In the genomic region with DNA sequence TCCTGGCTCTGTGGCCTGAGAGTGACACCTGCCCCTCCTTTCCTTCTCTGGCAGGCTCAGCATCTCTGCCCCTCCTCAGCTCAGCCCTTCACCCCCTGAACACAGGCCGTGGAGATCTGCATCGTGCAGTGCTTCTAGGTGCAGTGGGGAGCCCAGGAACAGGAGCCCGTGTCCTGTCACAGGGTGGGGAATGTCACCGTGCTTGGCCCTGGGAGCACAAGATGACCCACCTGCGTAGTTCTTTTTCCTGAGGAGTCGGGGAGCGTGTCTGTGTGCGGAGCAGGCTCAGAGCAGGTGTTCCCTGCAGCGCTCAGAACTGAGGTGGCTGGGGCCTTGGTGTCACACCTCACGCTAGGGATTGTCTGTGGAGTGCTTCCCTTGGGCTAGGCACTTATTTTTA, we compare ENCODE assay signal across 10 cellular contexts. TPM values are rescaled to one million over a fixed set of nuclear protein-coding genes. Genes with fewer than 3 reads are reported as not detected.
DNase-seq lines count a peak whose midpoint lies in the region; ATAC-seq and TF ChIP-seq lines count a peak whose summit lies in the region.
"Had no signal": no experiment of that assay in that cellular context is flagged by ENCODE, and none has a peak within 500 bp of the region (broad histone marks: within the 10 kb centered on the region; RNA-seq: fewer than 3 reads in every experiment).

No MANE protein-coding gene starts in this region.

- no peaks in the 10 kb centered on the region for H3K36me3 ChIP-seq in Panc1 (ENCODE audit: control insufficient read depth, insufficient read depth, low read length)
- peaks cover 0 to 5% (median 0%) of the 10 kb centered on the region in 3 donors for H3K36me3 ChIP-seq in tibial artery

- DNase-seq in activated naive CD4-positive, alpha-beta T cell treated with anti-CD3 and anti-CD28 coated beads for 36 hours = no peak
- DNase-seq in activated naive CD4-positive, alpha-beta T cell treated with anti-CD3 and anti-CD28 coated beads, Interleukin-2, amount 50 U/mL, for 16 hours = no peak
- DNase-seq in Panc1 (ENCODE audit: low read depth, low spot score) = no peak
- DNase-seq in epithelial cell of prostate (ENCODE audit: low read depth, low spot score) = no peak
- DNase-seq in stimulated activated naive CD8-positive, alpha-beta T cell treated with anti-CD3 and anti-CD28 coated beads, Interleukin-15, amount 100 ng/mL, for 72 hours = no peak
- DNase-seq in GM13976 (ENCODE audit: low spot score) = no peak
- DNase-seq in tibial artery = no peak
- DNase-seq in globus pallidus (ENCODE audit: low spot score) = no peak
- DNase-seq: activated CD4-positive, alpha-beta T cell treated with anti-CD3 and anti-CD28 coated beads, Interleukin-2, amount 50 U/mL, for 48 hours had no signal

- H3K27ac Mint-ChIP-seq in activated naive CD4-positive, alpha-beta T cell treated with anti-CD3 and anti-CD28 coated beads for 36 hours = peak overlapping the region; percentile 90
- peak overlapping the region; percentile 45 to 78 for H3K27ac Mint-ChIP-seq in stimulated activated naive CD8-positive, alpha-beta T cell treated with anti-CD3 and anti-CD28 coated beads, Interleukin-15, amount 100 ng/mL, for 72 hours

- H3K4me3 ChIP-seq in Panc1 (ENCODE audit: low read depth in 2 of 2, low read length in 2 of 2) (no peak overlapping the region), tibial artery (no peak overlapping the region)
- H3K4me3 ChIP-seq: K562 had no signal

- in situ Hi-C loops in Panc1 (cut with HindIII; ENCODE audit: low pct_unique_long_range_greater_than_20kb, low sequenced_read_pairs) = no loop called here
- in situ Hi-C loops in GM13976 (cut with MboI; ENCODE audit: low sequenced_read_pairs, unreplicated experiment) = no loop called here

- intact Hi-C loops in activated naive CD4-positive, alpha-beta T cell treated with anti-CD3 and anti-CD28 coated beads for 36 hours (cut with micrococcal nuclease) = no loop called here
- intact Hi-C loops in Panc1 (cut with micrococcal nuclease; ENCODE audit: unreplicated experiment) (no loop called here), tibial artery (cut with DNase I; ENCODE audit: low total_unique reads) (no loop called here)

- ATAC-seq in Panc1 = no peak
- ATAC-seq in stimulated activated naive CD8-positive, alpha-beta T cell treated with anti-CD3 and anti-CD28 coated beads, Interleukin-15, amount 100 ng/mL, for 72 hours = no peak

- TF ChIP-seq CTCF in Panc1 (IDR thresholded peaks at IDR 0.05) (no peak), GM13976 (IDR thresholded peaks at IDR 0.05; ENCODE audit: borderline replicate concordance, control extremely low read depth, extremely low read depth, insufficient read depth, missing control alignments) (no peak), tibial artery (IDR thresholded peaks at IDR 0.05) (no peak)

- H3K27ac ChIP-seq in Panc1 (ENCODE audit: low read length) (peak overlapping the region; percentile 93), epithelial cell of prostate (peak overlapping the region; percentile 86), tibial artery (no peak overlapping the region)

- no peaks in the 10 kb centered on the region for H3K9me3 Mint-ChIP-seq in activated naive CD4-positive, alpha-beta T cell treated with anti-CD3 and anti-CD28 coated beads for 36 hours
- no peaks in the 10 kb centered on the region for H3K9me3 Mint-ChIP-seq in stimulated activated naive CD8-positive, alpha-beta T cell treated with anti-CD3 and anti-CD28 coated beads, Interleukin-15, amount 100 ng/mL, for 72 hours

- H3K9me3 ChIP-seq in Panc1 (ENCODE audit: control insufficient read depth, insufficient read depth, low read depth, low read length) (no peaks in the 10 kb centered on the region), tibial artery (no peaks in the 10 kb centered on the region)

- peaks cover 53% of the 10 kb centered on the region for H3K4me1 ChIP-seq in Panc1 (ENCODE audit: control insufficient read depth, insufficient read depth, low read length)
- H3K4me1 ChIP-seq in tibial artery = peaks cover 0 to 56% (median 17%) of the 10 kb centered on the region in 4 donors

- CTCF ChIA-PET in activated naive CD4-positive, alpha-beta T cell treated with anti-CD3 and anti-CD28 coated beads for 36 hours (lab: Charles Lee) = interaction anchor here (0.6 to 1.5 kb wide), 4 partner anchors 11 to 275 kb away, joined by 3 to 10 read pairs (median 4); partner anchors contain the start of gene TBC1D22A
- CTCF ChIA-PET in Panc1 (lab: Charles Lee) = no interaction called here

- no TSS peak for BruUV-seq in Panc1 (replicated peaks; lab: Mats Ljungman, UMichigan)

- H3K27me3 Mint-ChIP-seq in activated naive CD4-positive, alpha-beta T cell treated with anti-CD3 and anti-CD28 coated beads for 36 hours (ENCODE audit: low read depth) = no peaks in the 10 kb centered on the region
- no peaks in the 10 kb centered on the region for H3K27me3 Mint-ChIP-seq in stimulated activated naive CD8-positive, alpha-beta T cell treated with anti-CD3 and anti-CD28 coated beads, Interleukin-15, amount 100 ng/mL, for 72 hours

- POLR2A ChIA-PET in Panc1 (lab: Charles Lee) = no interaction called here

- H3K36me3 Mint-ChIP-seq in activated naive CD4-positive, alpha-beta T cell treated with anti-CD3 and anti-CD28 coated beads for 36 hours (ENCODE audit: low read depth) = peaks cover 2% of the 10 kb centered on the region

- peaks cover 73% of the 10 kb centered on the region for H3K4me1 Mint-ChIP-seq in activated naive CD4-positive, alpha-beta T cell treated with anti-CD3 and anti-CD28 coated beads for 36 hours (ENCODE audit: low read depth)
- H3K4me1 Mint-ChIP-seq in stimulated activated naive CD8-positive, alpha-beta T cell treated with anti-CD3 and anti-CD28 coated beads, Interleukin-15, amount 100 ng/mL, for 72 hours = peaks cover 91% of the 10 kb centered on the region

- H3K4me3 Mint-ChIP-seq in activated naive CD4-positive, alpha-beta T cell treated with anti-CD3 and anti-CD28 coated beads for 36 hours = no peak overlapping the region
- peak overlapping the region; percentile 24 to 78 for H3K4me3 Mint-ChIP-seq in stimulated activated naive CD8-positive, alpha-beta T cell treated with anti-CD3 and anti-CD28 coated beads, Interleukin-15, amount 100 ng/mL, for 72 hours

- H3K27me3 ChIP-seq in Panc1 (ENCODE audit: control insufficient read depth, insufficient read depth, low read length) (no peaks in the 10 kb centered on the region), tibial artery (no peaks in the 10 kb centered on the region)

RNA-seq across cellular contexts. Expression of gene TBC1D22A, which starts 10.6 kb away (rescaled TPM):
- 10 to 100 TPM; 20.1 to 21.4 TPM for total RNA-seq in activated naive CD4-positive, alpha-beta T cell treated with anti-CD3 and anti-CD28 coated beads for 36 hours
- total RNA-seq in Panc1 (2021; ENCODE audit: unreplicated experiment) = 28.7 TPM
- 35.6 TPM for polyA plus RNA-seq in Panc1 (2012; ENCODE audit: insufficient read length)

RNA-seq across cellular contexts. Expression of gene CERK, which starts 35.0 kb away (rescaled TPM):
- 10 to 100 TPM; 32.6 to 34.9 TPM for total RNA-seq in activated naive CD4-positive, alpha-beta T cell treated with anti-CD3 and anti-CD28 coated beads for 36 hours
- total RNA-seq in Panc1 (2021; ENCODE audit: unreplicated experiment) = 30.9 TPM
- polyA plus RNA-seq in Panc1 (2012; ENCODE audit: insufficient read length) = 24.0 TPM

Comparison
In these comparisons a context has a peak if more than half of its experiments do, and no peak if none do; other contexts are left out.
1. H3K27ac ChIP-seq: peak in Panc1 (single experiment) and epithelial cell of prostate (single experiment); none in tibial artery (0 of 2).